ENCODE assay signal across 2 cellular contexts in the genomic region with DNA sequence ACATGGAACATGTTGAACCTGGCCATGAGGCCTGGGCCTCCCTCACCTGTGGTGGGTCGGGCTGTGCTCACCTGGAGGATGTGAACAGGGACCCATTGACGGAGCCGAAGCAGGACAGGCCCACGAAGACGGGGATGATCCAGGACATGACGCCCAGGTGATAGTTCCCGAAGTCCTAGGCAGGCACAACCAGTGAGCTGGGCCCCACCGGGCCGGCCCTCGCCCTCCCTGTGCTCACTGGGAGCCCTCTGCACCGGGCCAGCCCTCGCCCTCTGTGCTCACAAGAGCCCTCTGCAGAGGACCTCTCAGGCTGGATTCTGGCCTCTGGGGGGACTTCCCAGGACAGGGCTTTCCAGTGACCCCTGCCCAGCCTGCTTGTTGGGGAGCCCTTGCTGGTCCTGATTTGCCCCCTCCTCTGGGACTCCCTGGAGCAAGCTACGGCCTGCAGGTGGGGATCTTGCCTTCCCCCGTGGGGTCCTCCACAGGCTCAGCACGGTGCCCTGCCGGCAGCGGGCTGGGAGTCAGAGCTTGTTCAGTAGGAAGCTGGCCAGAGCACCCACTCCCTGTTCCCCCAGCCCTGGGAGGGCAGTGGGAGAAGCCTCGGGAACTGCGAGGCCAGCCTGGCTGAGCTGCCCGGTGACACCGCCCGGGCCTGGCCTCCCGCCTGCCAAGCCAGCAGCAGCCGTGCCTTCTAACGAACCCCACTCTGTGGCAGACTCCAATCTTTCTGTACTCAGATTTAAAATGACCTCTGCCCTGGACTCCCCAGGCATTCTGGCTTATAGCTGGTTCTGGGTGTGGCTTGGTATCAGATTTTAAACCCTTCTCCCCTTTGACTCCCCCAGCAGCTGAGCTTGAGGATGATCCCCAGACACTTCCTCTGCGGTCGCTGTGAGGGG.
TF ChIP-seq lines count a peak whose summit lies in the region.

No MANE protein-coding gene starts in this region.

TF ChIP-seq in A549, 52 proteins besides CTCF, POLR2A, EP300 and RAD21 (continues in another document):
- no peak for TF ChIP-seq HMGXB4 (CRISPR knock-in tag; IDR thresholded peaks at IDR 0.05; ENCODE audit: borderline replicate concordance)
- no peak for TF ChIP-seq PBX3 (IDR thresholded peaks at IDR 0.05)
- TF ChIP-seq BCL3 (IDR thresholded peaks at IDR 0.05), result no peak
- 0 out of 2 replicates have a peak, but pooled peaks have one; percentile 14 for TF ChIP-seq FOSB (CRISPR knock-in tag; IDR thresholded peaks at IDR 0.05)
- no peak for TF ChIP-seq HOXB5 (CRISPR knock-in tag; IDR thresholded peaks at IDR 0.05)
- TF ChIP-seq JUN (IDR thresholded peaks at IDR 0.05), result peak in 1 of 2 experiments; percentile 57; a peak in 4 of 5 replicates
- TF ChIP-seq, protein P1, sequence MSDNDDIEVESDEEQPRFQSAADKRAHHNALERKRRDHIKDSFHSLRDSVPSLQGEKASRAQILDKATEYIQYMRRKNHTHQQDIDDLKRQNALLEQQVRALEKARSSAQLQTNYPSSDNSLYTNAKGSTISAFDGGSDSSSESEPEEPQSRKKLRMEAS (IDR thresholded peaks at IDR 0.05), result no peak
- TF ChIP-seq GATA3 (IDR thresholded peaks at IDR 0.05; ENCODE audit: borderline replicate concordance), result no peak
- peak; percentile 58; the same call in 1 of the 2 replicates for TF ChIP-seq HOXA7 (CRISPR knock-in tag; IDR thresholded peaks at IDR 0.05)
- TF ChIP-seq RARB (CRISPR knock-in tag; IDR thresholded peaks at IDR 0.05), result 0 out of 2 replicates have a peak, but pooled peaks have one; percentile 50
- TF ChIP-seq ELK1 (IDR thresholded peaks at IDR 0.05; ENCODE audit: low read depth, low read length), result no peak
- TF ChIP-seq EHF (CRISPR knock-in tag; IDR thresholded peaks at IDR 0.05), result no peak
- TF ChIP-seq CBX8 (IDR thresholded peaks at IDR 0.05), result no peak
- TF ChIP-seq CBX2 (IDR thresholded peaks at IDR 0.05; ENCODE audit: borderline replicate concordance, low read depth), result no peak
- TF ChIP-seq NFE2L2 (conservative IDR thresholded peaks at IDR 0.05; ENCODE audit: low read length), result no peak
- no peak for TF ChIP-seq ZFP36 (IDR thresholded peaks at IDR 0.05; ENCODE audit: borderline replicate concordance, partially characterized antibody)
- TF ChIP-seq CHD4 (IDR thresholded peaks at IDR 0.05; ENCODE audit: borderline replicate concordance), result no peak
- peak; percentile 74; the same call in 1 of the 2 replicates for TF ChIP-seq POLR2AphosphoS2 (conservative IDR thresholded peaks at IDR 0.05; ENCODE audit: low read length)
- no peak for TF ChIP-seq TFCP2L1 (CRISPR knock-in tag; IDR thresholded peaks at IDR 0.05)
- TF ChIP-seq FOSL2 (IDR thresholded peaks at IDR 0.05), result no peak
- TF ChIP-seq FOSL2 (CRISPR knock-in tag; IDR thresholded peaks at IDR 0.05), result no peak
- TF ChIP-seq ATOH8 (CRISPR knock-in tag; IDR thresholded peaks at IDR 0.05; ENCODE audit: low read depth), result no peak
- TF ChIP-seq HEYL (CRISPR knock-in tag; IDR thresholded peaks at IDR 0.05), result no peak
- no peak for TF ChIP-seq RCOR1 (IDR thresholded peaks at IDR 0.05; ENCODE audit: low read depth, low read length)
- no peak for TF ChIP-seq RFX5 (IDR thresholded peaks at IDR 0.05)
- no peak for TF ChIP-seq ZSCAN20 (CRISPR knock-in tag; IDR thresholded peaks at IDR 0.05)
- no peak for TF ChIP-seq FOXS1 (CRISPR knock-in tag; IDR thresholded peaks at IDR 0.05)
- no peak for TF ChIP-seq BHLHE40 (IDR thresholded peaks at IDR 0.05; ENCODE audit: low read depth, low read length)
- no peak for TF ChIP-seq ZC3H11A (IDR thresholded peaks at IDR 0.05)

TF ChIP-seq in Ishikawa, 13 proteins besides CTCF, POLR2A, EP300 and RAD21 (continued from another document):
- no peak for TF ChIP-seq USF1 (IDR thresholded peaks at IDR 0.05)
